1 cellular context compared by ENCODE assay signal in the genomic region with DNA sequence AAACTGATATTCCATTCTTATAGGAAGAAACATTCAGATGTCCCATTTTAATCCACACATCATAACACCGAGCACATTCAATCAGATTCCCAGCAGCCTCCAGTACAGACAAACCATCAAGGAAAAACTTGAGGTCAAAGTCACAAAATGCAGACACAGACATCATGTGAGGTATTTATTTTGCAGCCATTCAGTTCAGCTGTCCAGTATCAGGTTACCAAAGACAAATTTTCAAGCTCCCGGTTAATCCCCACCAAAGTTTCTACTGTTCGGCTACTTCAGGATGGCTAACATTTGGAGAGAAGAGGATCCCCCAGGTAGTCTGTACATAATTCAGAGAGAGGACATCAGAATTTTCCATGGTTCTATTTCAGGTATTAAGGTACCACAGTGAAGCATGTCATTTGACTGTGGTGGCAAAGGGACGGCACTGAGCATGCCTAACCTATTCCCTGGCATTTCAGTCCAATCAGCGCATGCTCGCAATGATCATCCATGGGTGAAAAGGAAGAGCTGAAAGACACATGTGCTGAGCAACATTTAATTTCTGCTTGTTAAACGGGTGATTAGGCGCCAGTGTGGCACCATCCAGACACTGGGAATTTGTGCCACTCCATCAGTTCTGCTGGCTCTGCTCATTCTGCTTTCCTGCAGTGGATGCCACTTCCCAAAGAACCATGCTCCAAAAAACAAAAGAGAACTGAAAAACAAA.
TF ChIP-seq lines count a peak whose summit lies in the region.

No MANE protein-coding gene starts in this region.

TF ChIP-seq in HepG2, 621 proteins besides CTCF, POLR2A, EP300 and RAD21:
- TF ChIP-seq SIX1 (CRISPR knock-in tag; IDR thresholded peaks at IDR 0.05; ENCODE audit: borderline replicate concordance), result peak; percentile 95; the same call in 1 of the 2 replicates
- TF ChIP-seq, protein P1, sequence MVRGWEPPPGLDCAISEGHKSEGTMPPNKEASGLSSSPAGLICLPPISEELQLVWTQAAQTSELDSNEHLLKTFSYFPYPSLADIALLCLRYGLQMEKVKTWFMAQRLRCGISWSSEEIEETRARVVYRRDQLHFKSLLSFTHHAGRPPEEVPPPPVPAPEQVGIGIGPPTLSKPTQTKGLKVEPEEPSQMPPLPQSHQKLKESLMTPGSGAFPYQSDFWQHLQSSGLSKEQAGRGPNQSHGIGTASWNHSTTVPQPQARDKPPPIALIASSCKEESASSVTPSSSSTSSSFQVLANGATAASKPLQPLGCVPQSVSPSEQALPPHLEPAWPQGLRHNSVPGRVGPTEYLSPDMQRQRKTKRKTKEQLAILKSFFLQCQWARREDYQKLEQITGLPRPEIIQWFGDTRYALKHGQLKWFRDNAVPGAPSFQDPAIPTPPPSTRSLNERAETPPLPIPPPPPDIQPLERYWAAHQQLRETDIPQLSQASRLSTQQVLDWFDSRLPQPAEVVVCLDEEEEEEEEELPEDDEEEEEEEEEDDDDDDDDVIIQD (CRISPR knock-in tag; IDR thresholded peaks at IDR 0.05; ENCODE audit: low read depth), result no peak
- TF ChIP-seq EED (CRISPR knock-in tag; IDR thresholded peaks at IDR 0.05), result no peak
- TF ChIP-seq HNF4A (CRISPR knock-in tag; IDR thresholded peaks at IDR 0.05), result 0 out of 2 replicates have a peak, but pooled peaks have one; percentile 10
